ENCODE assay signal across 11 cellular contexts in genomic region chr10:74988787-74989574, GRCh38.
A peak's percentile ranks its signal among the peaks of the same experiment; 100 is the strongest.
DNase-seq lines count a peak whose midpoint lies in the region; ATAC-seq, FAIRE-seq and TF ChIP-seq lines count a peak whose summit lies in the region.
"Had no signal": no experiment of that assay in that cellular context is flagged by ENCODE, and none has a peak within 500 bp of the region (broad histone marks: within the 10 kb centered on the region; RNA-seq: fewer than 3 reads in every experiment).

No MANE protein-coding gene starts in this region.

- H3K27me3 Mint-ChIP-seq in brain = no peaks in the 10 kb centered on the region

- DNase-seq in H54 (ENCODE audit: insufficient read length, low spot score) = no peak
- peak; percentile 94 for DNase-seq in NCI-H146 treated with DMSO at 0.1 percent for 48 hours (lab: John Stamatoyannopoulos, UW; ENCODE audit: unreplicated experiment)
- peak; percentile 63 for DNase-seq in renal cortical epithelial cell (ENCODE audit: low read depth)
- DNase-seq in LoVo (ENCODE audit: low spot score) = no peak
- DNase-seq in WERI-Rb-1 = no peak
- DNase-seq: Calu3, KG1, substantia nigra had no signal

- TF ChIP-seq CTCF in brain (conservative IDR thresholded peaks at IDR 0.05) (no peak), WERI-Rb-1 (IDR thresholded peaks at IDR 0.05; ENCODE audit: low read depth, low read length) (no peak)

- peaks cover 59% of the 10 kb centered on the region for H3K4me1 Mint-ChIP-seq in brain

- no peak overlapping the region for H3K4me3 ChIP-seq in WERI-Rb-1 (ENCODE audit: low read depth, low read length)

- peak overlapping the region in 3 of 5 experiments; percentile 37 to 61 (median 57) for H3K4me3 Mint-ChIP-seq in brain

- H3K27ac ChIP-seq in WERI-Rb-1 = no peak overlapping the region

- H3K36me3 Mint-ChIP-seq in brain = peaks cover 57% of the 10 kb centered on the region

- H3K9me3 ChIP-seq in WERI-Rb-1 (ENCODE audit: severe bottlenecking) = no peaks in the 10 kb centered on the region

- FAIRE-seq in H54 (lab: Jason Lieb, UNC) = peak; percentile 48
- FAIRE-seq: keratinocyte had no signal

- ATAC-seq in HG03520 (IDR thresholded peaks at IDR 0.05; ENCODE audit: unreplicated experiment) = no peak

- H3K27ac Mint-ChIP-seq in brain = peak overlapping the region; percentile 36 to 94 (median 92)

- no peak for TF ChIP-seq POLR2A in H54 (IDR thresholded peaks at IDR 0.05; ENCODE audit: low read depth, low read length)

- no peaks in the 10 kb centered on the region for H3K9me3 Mint-ChIP-seq in brain

- no peaks in the 10 kb centered on the region for H3K27me3 ChIP-seq in WERI-Rb-1 (ENCODE audit: insufficient read depth, low read depth, severe bottlenecking)

- peaks cover 3% of the 10 kb centered on the region; the same call in 1 of the 2 replicates for H3K36me3 ChIP-seq in WERI-Rb-1

Comparison
In these comparisons a context has a peak if more than half of its experiments do, and no peak if none do; other contexts are left out.
1. DNase-seq: peak in NCI-H146 treated with DMSO at 0.1 percent for 48 hours (single experiment) and renal cortical epithelial cell (single experiment); none in H54 (single experiment), LoVo (single experiment) and WERI-Rb-1 (single experiment).